Comparison of ENCODE assay signal across 8 cellular contexts in the genomic region with DNA sequence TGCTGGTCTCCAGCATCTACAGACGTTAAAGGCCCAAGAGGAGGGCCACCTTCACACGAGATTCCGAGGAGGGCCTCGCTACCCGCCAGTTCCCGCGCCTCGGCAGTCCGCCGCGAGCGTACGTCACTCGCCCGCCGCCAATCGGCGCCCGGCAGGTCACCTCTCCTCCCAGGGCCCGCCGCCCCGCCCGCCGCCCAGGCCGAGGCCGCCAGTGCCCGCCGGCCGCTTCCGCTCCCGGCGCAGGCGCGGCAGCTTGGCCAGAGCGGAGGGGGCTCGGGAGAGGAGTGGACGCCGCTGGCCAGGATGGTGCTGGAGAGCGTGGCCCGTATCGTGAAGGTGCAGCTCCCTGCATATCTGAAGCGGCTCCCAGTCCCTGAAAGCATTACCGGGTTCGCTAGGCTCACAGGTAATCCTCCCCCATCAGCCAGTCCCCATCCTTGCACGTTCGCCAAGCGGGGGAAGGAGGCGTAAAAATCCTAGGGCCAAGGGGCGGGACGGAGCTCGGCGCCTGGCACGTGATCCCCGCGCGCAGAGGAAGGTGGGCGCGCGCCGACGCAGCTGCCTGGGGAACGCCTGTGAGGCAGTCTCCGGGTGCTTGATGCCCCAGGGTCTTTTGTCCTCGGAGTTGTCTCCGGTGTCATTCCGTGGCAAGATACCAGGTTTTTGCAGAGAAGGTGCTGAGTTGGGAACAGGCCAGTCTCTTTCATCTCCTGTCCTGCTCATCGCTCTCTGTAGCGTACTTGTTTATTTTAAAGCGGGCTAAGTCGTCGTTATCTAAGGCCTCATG. TPM values are rescaled to one million over a fixed set of nuclear protein-coding genes. Genes with fewer than 3 reads are reported as not detected.
DNase-seq lines count a peak whose midpoint lies in the region; ATAC-seq, FAIRE-seq and TF ChIP-seq lines count a peak whose summit lies in the region.

A gene with protein sequence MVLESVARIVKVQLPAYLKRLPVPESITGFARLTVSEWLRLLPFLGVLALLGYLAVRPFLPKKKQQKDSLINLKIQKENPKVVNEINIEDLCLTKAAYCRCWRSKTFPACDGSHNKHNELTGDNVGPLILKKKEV (plus strand): TSS at position 211 of the 787 bp plus-strand sequence. CDS start 93 bp downstream, at position 304.

- H3K4me2 ChIP-seq in keratinocyte (ENCODE audit: control insufficient read depth, extremely low read depth, insufficient read depth, low read depth, low read length) = peak within 1 kb of the TSS; percentile 95

- peak within 1 kb of the TSS; percentile 97 for H3K9ac ChIP-seq in keratinocyte (ENCODE audit: control insufficient read depth, extremely low read depth, insufficient read depth, low read length)

- dilution Hi-C loops in keratinocyte (cut with MboI; ENCODE audit: extremely low pct_ligation_motif_present, low sequenced_read_pairs) = no loop called here

- DNase-seq in Ammon's horn (ENCODE audit: low spot score) (peak; percentile 96), NCI-H460 (ENCODE audit: extremely low read depth, low read depth) (peak; percentile 82), cerebellar cortex (ENCODE audit: low spot score) (peak; percentile 93), keratinocyte (ENCODE audit: low read depth, low spot score) (peak; percentile 38)
- peak; percentile 92 for DNase-seq in activated CD4-positive, CD25-positive, alpha-beta regulatory T cell treated with anti-CD3 and anti-CD28 coated beads, Interleukin-2, amount 50 U/mL, for 72 hours
- peak; percentile 83 to 89 (median 87) for DNase-seq in stimulated activated CD4-positive, alpha-beta T cell treated with anti-CD3 and anti-CD28 coated beads, Interleukin-12 subunit alpha, Interleukin-12 subunit beta, amount 100 ng/mL, for 48 hours (ENCODE audit: low read depth in 2 of 3, low spot score in 1 of 3)

- TF ChIP-seq CTCF in keratinocyte (optimal IDR thresholded peaks at IDR 0.05 in 1 of 3, IDR thresholded peaks at IDR 0.05 in 1 of 3, conservative IDR thresholded peaks at IDR 0.05 in 1 of 3; ENCODE audit: extremely low read depth in 1 of 3, insufficient read depth in 2 of 3, low read length in 3 of 3) = no peak

- peak; percentile 5 for FAIRE-seq in keratinocyte (lab: Jason Lieb, UNC)

- H3K79me2 ChIP-seq in keratinocyte (ENCODE audit: control insufficient read depth, insufficient read depth, low read length) = peaks cover 49% of the 10 kb centered on the region

- no peaks in the 10 kb centered on the region for H3K9me3 ChIP-seq in keratinocyte (ENCODE audit: control insufficient read depth, low read depth, low read length)

- peak; percentile 91 for ATAC-seq in HG03432 (IDR thresholded peaks at IDR 0.05; ENCODE audit: unreplicated experiment)

- H3K27ac ChIP-seq in keratinocyte (ENCODE audit: control insufficient read depth, insufficient read depth, low read length) = peak within 1 kb of the TSS; percentile 98

- H3K36me3 ChIP-seq in keratinocyte (ENCODE audit: control insufficient read depth in 2 of 2, extremely low read depth in 1 of 2, insufficient read depth in 2 of 2, low read length in 2 of 2) = no peaks in the 10 kb centered on the region

- TF ChIP-seq POLR2A in GM19193 (IDR thresholded peaks at IDR 0.05; ENCODE audit: extremely low read depth, insufficient read depth, insufficient read length) = peak; percentile 95

- no peaks in the 10 kb centered on the region for H3K9me1 ChIP-seq in keratinocyte (ENCODE audit: control insufficient read depth, extremely low read depth, insufficient read depth, low read length)

- H2AFZ ChIP-seq in keratinocyte (ENCODE audit: control insufficient read depth, low read length) = peak within 1 kb of the TSS; percentile 98

- H3K4me1 ChIP-seq in keratinocyte (ENCODE audit: control insufficient read depth, extremely low read depth, insufficient read depth, low read length) = peaks cover 23% of the 10 kb centered on the region

- H3K27me3 ChIP-seq in keratinocyte (ENCODE audit: control insufficient read depth, extremely low read depth, insufficient read depth, low read length) = no peaks in the 10 kb centered on the region

- H3K4me3 ChIP-seq in keratinocyte (ENCODE audit: control insufficient read depth in 2 of 3, extremely low read depth in 1 of 3, insufficient read depth in 2 of 3, low read depth in 1 of 3, low read length in 3 of 3) = peak within 1 kb of the TSS; percentile 70 to 94 (median 92)

- H4K20me1 ChIP-seq in keratinocyte (ENCODE audit: control insufficient read depth, extremely low read depth, insufficient read depth, low read length) = no peaks in the 10 kb centered on the region

RNA-seq across cellular contexts. Expression of the gene that starts here (rescaled TPM):
- total RNA-seq in NCI-H460 (2014; rRNA removed; shearing (Covaris generic)) = 73.1 and 76.7 TPM in 2 replicates
- 52.4 and 59.4 TPM in 2 replicates for polyA plus RNA-seq in NCI-H460 (2014; cell fraction: nucleus; rRNA removed)
- polyA plus RNA-seq in keratinocyte = 20.8 to 36.6 TPM (median 21.6 TPM) in 3 replicates
- polyA plus RNA-seq in keratinocyte (2011; ENCODE audit: low read depth) = 4.7 TPM
- 19.3 and 30.4 TPM in 2 replicates for polyA plus RNA-seq in keratinocyte (2011; cell fraction: cytosol; rRNA removed)
- 5.0 and 7.5 TPM in 2 replicates for polyA plus RNA-seq in keratinocyte (2011; cell fraction: nucleus; rRNA removed)
- 22.5 and 31.2 TPM in 2 replicates for polyA plus RNA-seq in keratinocyte (2012; ENCODE audit: low replicate concordance)
- 9.2 to 12.6 TPM (median 11.4 TPM) in 3 replicates for polyA minus RNA-seq in keratinocyte
- 18.2 TPM for polyA minus RNA-seq in keratinocyte (2011; cell fraction: cytosol; rRNA and poly(A)+ RNA removed)
- polyA minus RNA-seq in keratinocyte (2011; cell fraction: nucleus; rRNA and poly(A)+ RNA removed) = 2.3 and 5.4 TPM in 2 replicates

Comparison
In these comparisons a context has a peak if more than half of its experiments do, and no peak if none do; other contexts are left out.
1. Peak in every context shown above with its lines: DNase-seq, ATAC-seq, H3K4me3 ChIP-seq and H3K27ac ChIP-seq.
2. DNase-seq: peak in every context shown above with its lines; median percentile 96 in Ammon's horn; 93 in cerebellar cortex; 92 in activated CD4-positive, CD25-positive, alpha-beta regulatory T cell treated with anti-CD3 and anti-CD28 coated beads, Interleukin-2, amount 50 U/mL, for 72 hours; 87 in stimulated activated CD4-positive, alpha-beta T cell treated with anti-CD3 and anti-CD28 coated beads, Interleukin-12 subunit alpha, Interleukin-12 subunit beta, amount 100 ng/mL, for 48 hours; 82 in NCI-H460; 38 in keratinocyte.